12 cellular contexts compared by ENCODE assay signal in genomic region chr20:56328861-56329260, GRCh38. TPM values are rescaled to one million over a fixed set of nuclear protein-coding genes. Genes with fewer than 3 reads are reported as not detected.
DNase-seq lines count a peak whose midpoint lies in the region; ATAC-seq and TF ChIP-seq lines count a peak whose summit lies in the region.
"Had no signal": no experiment of that assay in that cellular context is flagged by ENCODE, and none has a peak within 500 bp of the region (broad histone marks: within the 10 kb centered on the region; RNA-seq: fewer than 3 reads in every experiment).

No MANE protein-coding gene starts in this region.

- CTCF ChIA-PET in A673 (lab: Charles Lee): no interaction called here
- CTCF ChIA-PET in RWPE1 (lab: Yijun Ruan, JAX): no interaction called here

- no peaks in the 10 kb centered on the region for H3K36me3 ChIP-seq in A673 (ENCODE audit: insufficient read depth, low read length, poor library complexity, severe bottlenecking)

- H3K27ac ChIP-seq in A673 (ENCODE audit: low read depth, low read length, poor library complexity, severe bottlenecking): no peak overlapping the region
- no peak overlapping the region for H3K27ac ChIP-seq in RWPE1
- H3K27ac ChIP-seq: psoas muscle had no signal

- H3K4me3 ChIP-seq in A673 (ENCODE audit: low read depth, low read length, poor library complexity, severe bottlenecking): no peak overlapping the region
- no peak overlapping the region for H3K4me3 ChIP-seq in fibroblast of the aortic adventitia (ENCODE audit: low read depth, low read length)
- H3K4me3 ChIP-seq: psoas muscle had no signal

- H3K9me3 ChIP-seq in A673 (ENCODE audit: low read depth, low read length, poor library complexity, severe bottlenecking): no peaks in the 10 kb centered on the region
- H3K9me3 ChIP-seq: psoas muscle had no signal

- peaks cover 5% of the 10 kb centered on the region for H3K27me3 ChIP-seq in A673 (replicated peaks; ENCODE audit: insufficient read depth, low read depth, low read length, poor library complexity)

- no peak for ATAC-seq in HG03139 (IDR thresholded peaks at IDR 0.05; ENCODE audit: unreplicated experiment)
- ATAC-seq: psoas muscle had no signal

- TF ChIP-seq CTCF in A673 (conservative IDR thresholded peaks at IDR 0.05; ENCODE audit: low read depth, low read length) (no peak), RWPE1 (conservative IDR thresholded peaks at IDR 0.05; ENCODE audit: low read depth) (no peak), fibroblast of the aortic adventitia (IDR thresholded peaks at IDR 0.05; ENCODE audit: insufficient read depth, low read length) (no peak)

- peak; percentile 48 for DNase-seq in A673 (ENCODE audit: low spot score)
- peak; percentile 31 for DNase-seq in HK-2 (ENCODE audit: unreplicated experiment)
- DNase-seq in RWPE1 (ENCODE audit: low spot score): peak; percentile 49
- DNase-seq in fibroblast of the aortic adventitia (ENCODE audit: low read depth): peak; percentile 4
- no peak for DNase-seq in NCI-H1092 (lab: John Stamatoyannopoulos, UW)
- no peak for DNase-seq in DMS79 (lab: John Stamatoyannopoulos, UW)
- no peak for DNase-seq in KG1 (lab: John Stamatoyannopoulos, UW)
- DNase-seq: activated T-cell treated with anti-CD3 and anti-CD28 coated beads, Interleukin-2, amount 50 U/mL, for 1 hour; NCI-H2029 treated with DMSO at 0.1 percent for 48 hours; psoas muscle; stimulated activated CD4-positive, alpha-beta T cell treated with anti-CD3 and anti-CD28 coated beads, Interleukin-4, amount 100 ng/mL, for 24 hours had no signal

- no TSS peak for BruUV-seq in A673 (replicated peaks; lab: Mats Ljungman, UMichigan)

- POLR2A ChIA-PET in A673 (lab: Charles Lee; ENCODE audit: low non-redundant PET) (no interaction called here), RWPE1 (lab: Yijun Ruan, JAX; ENCODE audit: low non-redundant PET) (no interaction called here)

- H3K4me1 ChIP-seq in A673 (ENCODE audit: insufficient read depth, low read length, poor library complexity, severe bottlenecking): no peaks in the 10 kb centered on the region
- H3K4me1 ChIP-seq: psoas muscle had no signal

- intact Hi-C loops in A673 (cut with micrococcal nuclease; ENCODE audit: unreplicated experiment): no loop called here

RNA-seq across cellular contexts. Expression of gene FAM210B, which starts 29.9 kb away (rescaled TPM):
- total RNA-seq in A673 (2021) (5.5 and 8.1 TPM in 2 replicates), fibroblast of the aortic adventitia (ENCODE audit: low replicate concordance) (53.3 and 56.1 TPM in 2 replicates)

Comparison
In these comparisons a context has a peak if more than half of its experiments do, and no peak if none do; other contexts are left out.
1. DNase-seq: peak in A673 (single experiment), HK-2 (single experiment), RWPE1 (single experiment) and fibroblast of the aortic adventitia (single experiment); none in NCI-H1092 (single experiment), DMS79 (single experiment) and KG1 (single experiment).